In the genomic region with DNA sequence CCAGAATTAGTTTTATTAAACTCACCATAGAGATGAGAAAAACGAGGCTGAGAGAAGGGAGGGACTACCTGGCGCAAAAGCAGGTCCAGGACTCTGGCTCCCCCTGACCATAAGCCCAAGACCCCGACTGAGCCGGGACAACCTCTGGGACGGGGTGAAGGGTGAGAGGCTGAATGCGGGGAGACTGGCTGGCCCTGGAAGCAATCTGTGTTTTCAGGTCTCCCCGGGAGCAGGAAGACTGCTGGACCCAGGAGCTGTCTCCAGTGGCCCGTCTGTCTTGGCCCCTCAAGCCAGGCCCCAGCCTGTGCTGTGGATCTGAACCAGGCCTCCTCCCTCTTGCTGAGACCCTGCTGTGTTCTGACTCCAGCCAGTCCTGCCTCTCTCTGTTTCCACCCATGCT, we compare ENCODE assay signal across 27 cellular contexts.
"Had no signal": no experiment of that assay in that cellular context is flagged by ENCODE, and none has a peak within 500 bp of the region (broad histone marks: within the 10 kb centered on the region; RNA-seq: fewer than 3 reads in every experiment).

No MANE protein-coding gene starts in this region.

- H3K36me3 ChIP-seq: esophagus squamous epithelium, heart right ventricle, pancreas, sigmoid colon, transverse colon had no signal

- ATAC-seq: heart right ventricle, left ventricle myocardium superior, pancreas, psoas muscle had no signal

- H3K36me3 Mint-ChIP-seq: mesothelial cell of epicardium, naive B cell had no signal

- H3K27me3 ChIP-seq: esophagus squamous epithelium, pancreas, sigmoid colon, transverse colon had no signal

- H3K4me3 Mint-ChIP-seq: activated T-helper 1 cell treated with anti-CD3 and anti-CD28 coated beads, Interleukin-12 subunit alpha, Interleukin-12 subunit beta, Interleukin-2, Interleukin-4 antibody, amounts not matched to agents 30 ng/mL and 10 ng/mL and 1 ng/mL, durations not matched to agents 14 hours and 24 hours and 36 hours; mesothelial cell of epicardium; naive B cell; neural crest cell had no signal

- H3K4me3 ChIP-seq: esophagus squamous epithelium, heart right ventricle, pancreas, psoas muscle, sigmoid colon, transverse colon had no signal

- H3K27ac ChIP-seq: epithelial cell of prostate, esophagus squamous epithelium, heart right ventricle, pancreas, psoas muscle, sigmoid colon, transverse colon had no signal

- H3K9me3 ChIP-seq: esophagus squamous epithelium, heart right ventricle, pancreas, psoas muscle, sigmoid colon, transverse colon had no signal

- DNase-seq: activated CD4-positive, alpha-beta T cell treated with anti-CD3 and anti-CD28 coated beads for 4 hours; activated CD4-positive, alpha-beta T cell treated with anti-CD3 and anti-CD28 coated beads, Interleukin-2, amount 50 U/mL, for 4 hours; activated CD4-positive, CD25-positive, alpha-beta regulatory T cell; activated gamma-delta T cell treated with Interleukin-2 at 50 U/mL for 16 hours; activated naive CD4-positive, alpha-beta T cell treated with anti-CD3 and anti-CD28 coated beads, Interleukin-2, amount 50 U/mL, for 16 hours; activated T-cell treated with anti-CD3 and anti-CD28 coated beads, Interleukin-2, amount 50 U/mL, for 1 hour; amygdala; central memory CD4-positive, alpha-beta T cell; dermis blood vessel endothelial cell; effector CD4-positive, alpha-beta T cell; esophagus squamous epithelium; foreskin melanocyte; heart right ventricle; left ventricle myocardium superior; naive B cell; nucleus accumbens; pancreas; psoas muscle; sigmoid colon; small intestine; stimulated activated naive CD4-positive, alpha-beta T cell treated with Interleukin-2 at 50 U/mL for 16 hours; T-helper 1 cell; transverse colon had no signal

- H3K4me1 ChIP-seq: pancreas, psoas muscle had no signal

- H3K27ac Mint-ChIP-seq: activated T-helper 1 cell treated with anti-CD3 and anti-CD28 coated beads, Interleukin-12 subunit alpha, Interleukin-12 subunit beta, Interleukin-2, Interleukin-4 antibody, amounts not matched to agents 30 ng/mL and 10 ng/mL and 1 ng/mL, durations not matched to agents 14 hours and 24 hours and 36 hours; mesothelial cell of epicardium had no signal

- H3K9me3 Mint-ChIP-seq: activated T-helper 1 cell treated with anti-CD3 and anti-CD28 coated beads, Interleukin-12 subunit alpha, Interleukin-12 subunit beta, Interleukin-2, Interleukin-4 antibody, amounts not matched to agents 30 ng/mL and 10 ng/mL and 1 ng/mL, durations not matched to agents 14 hours and 24 hours and 36 hours; mesothelial cell of epicardium; naive B cell; neural crest cell had no signal

- H3K4me1 Mint-ChIP-seq: naive B cell, neural crest cell had no signal
